In the genomic region with DNA sequence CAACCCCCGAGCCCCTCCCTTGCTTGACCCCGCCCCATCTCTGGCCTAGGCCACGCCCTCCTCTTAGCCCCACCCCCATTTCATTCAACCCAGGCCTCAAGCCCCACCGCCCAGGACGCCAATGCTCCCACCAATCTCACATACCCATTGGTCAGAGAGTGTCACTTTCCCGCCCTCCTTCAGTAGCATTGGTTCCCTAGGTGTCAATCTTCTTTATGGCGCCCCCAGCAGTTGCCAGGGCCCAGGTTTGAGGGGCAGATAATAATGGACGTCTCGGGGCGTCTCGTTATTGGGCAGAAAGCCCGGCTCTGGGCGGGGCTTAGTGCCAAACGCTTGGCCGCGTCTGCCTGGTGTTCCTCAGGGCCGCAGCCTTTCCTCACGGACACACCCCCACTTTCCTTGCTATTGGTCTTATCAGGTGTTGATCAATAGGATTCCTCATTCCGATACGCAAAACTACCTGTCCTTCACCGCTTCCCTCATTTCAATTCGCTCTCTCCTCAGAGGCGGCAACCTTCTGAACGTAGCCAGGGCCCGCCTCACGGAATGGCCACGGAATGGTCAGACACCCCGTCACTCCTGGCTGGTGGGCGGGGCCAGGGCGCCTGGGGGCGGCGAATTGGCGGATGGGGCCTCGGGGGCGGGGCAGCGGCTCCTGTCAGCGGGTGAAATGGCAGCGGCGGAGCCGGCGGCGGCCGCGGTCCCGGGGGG, we compare ENCODE assay signal across 8 cellular contexts. TPM values are rescaled to one million over a fixed set of nuclear protein-coding genes. Genes with fewer than 3 reads are reported as not detected.
DNase-seq lines count a peak whose midpoint lies in the region; ATAC-seq, FAIRE-seq and TF ChIP-seq lines count a peak whose summit lies in the region.

A gene (plus strand): TSS at position 658 of the 711 bp plus-strand sequence. CDS start 16,325 bp downstream, outside the sequence.

- DNase-seq in AG09319 (ENCODE audit: extremely low read depth, low read depth), result peak; percentile 100
- DNase-seq in NCI-H446 treated with DMSO at 0.1 percent for 48 hours (lab: John Stamatoyannopoulos, UW), result peak; percentile 100
- DNase-seq in activated CD4-positive, alpha-beta T cell treated with anti-CD3 and anti-CD28 coated beads for 1 hour, result peak; percentile 99
- DNase-seq in chondrocyte (ENCODE audit: low spot score), result peak; percentile 99
- DNase-seq in keratinocyte (ENCODE audit: low read depth, low spot score), result peak; percentile 99
- DNase-seq in stimulated activated CD4-positive, alpha-beta T cell treated with anti-CD3 and anti-CD28 coated beads, Interleukin-12 subunit alpha, Interleukin-12 subunit beta, amount 100 ng/mL, for 48 hours (ENCODE audit: low read depth in 2 of 3, low spot score in 1 of 3), result peak; percentile 99 to 100 (median 99)

- peak within 1 kb of the TSS; percentile 86 for H2AFZ ChIP-seq in keratinocyte (ENCODE audit: control insufficient read depth, low read length)

- H3K27ac ChIP-seq in keratinocyte (ENCODE audit: control insufficient read depth, insufficient read depth, low read length), result peak within 1 kb of the TSS; percentile 47

- no peaks in the 10 kb centered on the region for H3K9me3 ChIP-seq in keratinocyte (ENCODE audit: control insufficient read depth, low read depth, low read length)

- peaks cover 34% of the 10 kb centered on the region for H3K4me1 ChIP-seq in keratinocyte (ENCODE audit: control insufficient read depth, extremely low read depth, insufficient read depth, low read length)

- H3K4me1 Mint-ChIP-seq in chondrocyte (ENCODE audit: low read depth), result peaks cover 32% of the 10 kb centered on the region

- TF ChIP-seq CTCF in AG09319 (IDR thresholded peaks at IDR 0.05; ENCODE audit: low read depth, low read length) (no peak), chondrocyte (IDR thresholded peaks at IDR 0.05) (no peak), keratinocyte (optimal IDR thresholded peaks at IDR 0.05 in 1 of 3, IDR thresholded peaks at IDR 0.05 in 1 of 3, conservative IDR thresholded peaks at IDR 0.05 in 1 of 3; ENCODE audit: extremely low read depth in 1 of 3, insufficient read depth in 2 of 3, low read length in 3 of 3) (no peak)

- H3K4me3 Mint-ChIP-seq in chondrocyte (ENCODE audit: unreplicated experiment), result peak within 1 kb of the TSS; percentile 78

- peaks cover 7% of the 10 kb centered on the region for H3K27me3 Mint-ChIP-seq in chondrocyte (ENCODE audit: low read depth)

- peak within 1 kb of the TSS; percentile 72 for H3K9ac ChIP-seq in keratinocyte (ENCODE audit: control insufficient read depth, extremely low read depth, insufficient read depth, low read length)

- peak; percentile 90 for ATAC-seq in GM19035 (IDR thresholded peaks at IDR 0.05; ENCODE audit: unreplicated experiment)
- peak; percentile 87 for ATAC-seq in HG03378 (IDR thresholded peaks at IDR 0.05; ENCODE audit: unreplicated experiment)

- H3K36me3 ChIP-seq in keratinocyte (ENCODE audit: control insufficient read depth in 2 of 2, extremely low read depth in 1 of 2, insufficient read depth in 2 of 2, low read length in 2 of 2), result no peaks in the 10 kb centered on the region

- H3K4me2 ChIP-seq in keratinocyte (ENCODE audit: control insufficient read depth, extremely low read depth, insufficient read depth, low read depth, low read length), result peak within 1 kb of the TSS; percentile 78

- H3K4me3 ChIP-seq in keratinocyte (ENCODE audit: control insufficient read depth in 2 of 3, extremely low read depth in 1 of 3, insufficient read depth in 2 of 3, low read depth in 1 of 3, low read length in 3 of 3), result peak within 1 kb of the TSS; percentile 61 to 88 (median 72)

- no peaks in the 10 kb centered on the region for H3K36me3 Mint-ChIP-seq in chondrocyte (ENCODE audit: low read depth)

- peak within 1 kb of the TSS; percentile 49 for H3K27ac Mint-ChIP-seq in chondrocyte (ENCODE audit: unreplicated experiment)

- H3K9me1 ChIP-seq in keratinocyte (ENCODE audit: control insufficient read depth, extremely low read depth, insufficient read depth, low read length), result peaks cover 3% of the 10 kb centered on the region

- H4K20me1 ChIP-seq in keratinocyte (ENCODE audit: control insufficient read depth, extremely low read depth, insufficient read depth, low read length), result no peaks in the 10 kb centered on the region

- no peaks in the 10 kb centered on the region for H3K9me3 Mint-ChIP-seq in chondrocyte (ENCODE audit: low read depth)

- FAIRE-seq in keratinocyte (lab: Jason Lieb, UNC), result peak; percentile 96

- peaks cover 9% of the 10 kb centered on the region for H3K79me2 ChIP-seq in keratinocyte (ENCODE audit: control insufficient read depth, insufficient read depth, low read length)

- H3K27me3 ChIP-seq in keratinocyte (ENCODE audit: control insufficient read depth, extremely low read depth, insufficient read depth, low read length), result no peaks in the 10 kb centered on the region

- dilution Hi-C loops in keratinocyte (cut with MboI; ENCODE audit: extremely low pct_ligation_motif_present, low sequenced_read_pairs), result no loop called here

RNA-seq across cellular contexts. Expression of the gene that starts here (rescaled TPM):
- total RNA-seq in chondrocyte, result 27.4 to 30.6 TPM (median 28.4 TPM) in 3 replicates
- 7.5 to 14.8 TPM (median 8.5 TPM) in 3 replicates for polyA plus RNA-seq in keratinocyte
- 7.9 TPM for polyA plus RNA-seq in keratinocyte (2011; ENCODE audit: low read depth)
- polyA plus RNA-seq in keratinocyte (2011; cell fraction: cytosol; rRNA removed), result 13.9 and 14.5 TPM in 2 replicates
- 18.2 and 28.8 TPM in 2 replicates for polyA plus RNA-seq in keratinocyte (2011; cell fraction: nucleus; rRNA removed)
- 13.3 and 15.3 TPM in 2 replicates for polyA plus RNA-seq in keratinocyte (2012; ENCODE audit: low replicate concordance)
- polyA minus RNA-seq in keratinocyte, result 21.3 to 84.7 TPM (median 38.6 TPM) in 3 replicates
- polyA minus RNA-seq in keratinocyte (2011; cell fraction: cytosol; rRNA and poly(A)+ RNA removed), result 23.8 TPM
- polyA minus RNA-seq in keratinocyte (2011; cell fraction: nucleus; rRNA and poly(A)+ RNA removed), result 9.5 and 11.1 TPM in 2 replicates

Comparison
In these comparisons a context has a peak if more than half of its experiments do, and no peak if none do; other contexts are left out.
1. Peak in every context shown above with its lines: DNase-seq, ATAC-seq, H3K4me3 ChIP-seq and H3K27ac ChIP-seq.